In genomic region chr2:84669122-84669521, GRCh38 we compare ENCODE assay signal across 2 cellular contexts.
A peak's percentile ranks its signal among the peaks of the same experiment; 100 is the strongest.
TF ChIP-seq lines count a peak whose summit lies in the region.

No MANE protein-coding gene starts in this region.

TF ChIP-seq in liver, 16 proteins besides CTCF, POLR2A, EP300 and RAD21 (continued from another document):
- TF ChIP-seq REST (IDR thresholded peaks at IDR 0.05), result peak; percentile 57
- TF ChIP-seq GABPA (IDR thresholded peaks at IDR 0.05 in 1 of 2, conservative IDR thresholded peaks at IDR 0.05 in 1 of 2), result no peak
- TF ChIP-seq YY1 (IDR thresholded peaks at IDR 0.05), result peak; percentile 51
- no peak for TF ChIP-seq TAF1 (conservative IDR thresholded peaks at IDR 0.05)
- peak; percentile 20 for TF ChIP-seq MAX (IDR thresholded peaks at IDR 0.05)
- TF ChIP-seq ZBTB33 (IDR thresholded peaks at IDR 0.05), result peak; percentile 39
- TF ChIP-seq HNF4G (IDR thresholded peaks at IDR 0.05), result peak; percentile 90
- TF ChIP-seq SP1 (IDR thresholded peaks at IDR 0.05), result peak; percentile 94
- no peak for TF ChIP-seq ATF3 (IDR thresholded peaks at IDR 0.05)
- no peak for TF ChIP-seq EGR1 (IDR thresholded peaks at IDR 0.05; ENCODE audit: low read depth in 2 of 2)
- no peak for TF ChIP-seq NR2F2 (IDR thresholded peaks at IDR 0.05)
- peak; percentile 40 to 63 for TF ChIP-seq RXRA (IDR thresholded peaks at IDR 0.05)
- peak; percentile 69 for TF ChIP-seq FOXA2 (IDR thresholded peaks at IDR 0.05)
- peak; percentile 24 for TF ChIP-seq FOXA1 (IDR thresholded peaks at IDR 0.05)

TF ChIP-seq in HepG2, 621 proteins besides CTCF, POLR2A, EP300 and RAD21 (continued from another document):
- TF ChIP-seq ZNF281 (CRISPR knock-in tag; IDR thresholded peaks at IDR 0.05; ENCODE audit: borderline replicate concordance) (no peak), ZNF761 (CRISPR knock-in tag; conservative IDR thresholded peaks at IDR 0.05) (no peak), ZMYM4 (CRISPR knock-in tag; IDR thresholded peaks at IDR 0.05) (no peak), MBD4 (IDR thresholded peaks at IDR 0.05; ENCODE audit: borderline replicate concordance, low read length) (no peak), MEIS1 (CRISPR knock-in tag; IDR thresholded peaks at IDR 0.05; ENCODE audit: borderline replicate concordance) (no peak), ZNF580 (CRISPR knock-in tag; IDR thresholded peaks at IDR 0.05; ENCODE audit: borderline replicate concordance, low read depth) (no peak), TAF15 (IDR thresholded peaks at IDR 0.05; ENCODE audit: low read depth, low read length, poor library complexity, severe bottlenecking) (no peak), ZNF256 (CRISPR knock-in tag; conservative IDR thresholded peaks at IDR 0.05) (no peak), ZNF446 (CRISPR knock-in tag; IDR thresholded peaks at IDR 0.05) (no peak), U2AF2 (IDR thresholded peaks at IDR 0.05; ENCODE audit: low read depth, low read length) (no peak), REPIN1 (CRISPR knock-in tag; IDR thresholded peaks at IDR 0.05; ENCODE audit: borderline replicate concordance, low read depth) (no peak)
